ENCODE assay signal across 8 cellular contexts in genomic region chr3:15361494-15362214, GRCh38.
A peak's percentile ranks its signal among the peaks of the same experiment; 100 is the strongest.
DNase-seq lines count a peak whose midpoint lies in the region; ATAC-seq, FAIRE-seq and TF ChIP-seq lines count a peak whose summit lies in the region.

No MANE protein-coding gene starts in this region.

- no peaks in the 10 kb centered on the region for H3K27me3 Mint-ChIP-seq in stimulated activated naive CD8-positive, alpha-beta T cell treated with anti-CD3 and anti-CD28 coated beads, Interleukin-15, Interleukin-2, amounts not matched to agents 100 ng/mL and 50 ng/mL, for 24 hours

- FAIRE-seq in H54 (lab: Jason Lieb, UNC): no peak

- peak overlapping the region; percentile 69 for H3K27ac Mint-ChIP-seq in stimulated activated naive CD8-positive, alpha-beta T cell treated with anti-CD3 and anti-CD28 coated beads, Interleukin-15, Interleukin-2, amounts not matched to agents 100 ng/mL and 50 ng/mL, for 24 hours

- no peaks in the 10 kb centered on the region for H3K9me3 Mint-ChIP-seq in stimulated activated naive CD8-positive, alpha-beta T cell treated with anti-CD3 and anti-CD28 coated beads, Interleukin-15, Interleukin-2, amounts not matched to agents 100 ng/mL and 50 ng/mL, for 24 hours

- no peaks in the 10 kb centered on the region for H3K36me3 Mint-ChIP-seq in stimulated activated naive CD8-positive, alpha-beta T cell treated with anti-CD3 and anti-CD28 coated beads, Interleukin-15, Interleukin-2, amounts not matched to agents 100 ng/mL and 50 ng/mL, for 24 hours (ENCODE audit: low read depth)

- peaks cover 38% of the 10 kb centered on the region for H3K4me1 Mint-ChIP-seq in stimulated activated naive CD8-positive, alpha-beta T cell treated with anti-CD3 and anti-CD28 coated beads, Interleukin-15, Interleukin-2, amounts not matched to agents 100 ng/mL and 50 ng/mL, for 24 hours (ENCODE audit: low read depth)

- no peak for TF ChIP-seq POLR2A in H54 (IDR thresholded peaks at IDR 0.05; ENCODE audit: low read depth, low read length)

- peak overlapping the region; percentile 38 for H3K4me3 Mint-ChIP-seq in stimulated activated naive CD8-positive, alpha-beta T cell treated with anti-CD3 and anti-CD28 coated beads, Interleukin-15, Interleukin-2, amounts not matched to agents 100 ng/mL and 50 ng/mL, for 24 hours

- peak; percentile 12 for DNase-seq in COLO829 (ENCODE audit: low spot score)
- DNase-seq in activated CD4-positive, alpha-beta T cell treated with anti-CD3 and anti-CD28 coated beads for 48 hours: peak; percentile 81
- DNase-seq in glomerular visceral epithelial cell (ENCODE audit: extremely low spot score): peak; percentile 30
- no peak for DNase-seq in H54 (ENCODE audit: insufficient read length, low spot score)
- DNase-seq in NCI-H1092 (lab: John Stamatoyannopoulos, UW): no peak

- ATAC-seq in GM19455 (IDR thresholded peaks at IDR 0.05; ENCODE audit: unreplicated experiment) (peak; percentile 82), HG03442 (IDR thresholded peaks at IDR 0.05; ENCODE audit: unreplicated experiment) (peak; percentile 74)

Comparison
In these comparisons a context has a peak if more than half of its experiments do, and no peak if none do; other contexts are left out.
1. DNase-seq: peak in COLO829 (single experiment), activated CD4-positive, alpha-beta T cell treated with anti-CD3 and anti-CD28 coated beads for 48 hours (single experiment) and glomerular visceral epithelial cell (single experiment); none in H54 (single experiment) and NCI-H1092 (single experiment).